Comparison of ENCODE assay signal across 1 cellular context in genomic region chr4:134622194-134622593, GRCh38.
TF ChIP-seq lines count a peak whose summit lies in the region.

No MANE protein-coding gene starts in this region.

TF ChIP-seq in GM12878, 131 proteins besides CTCF, POLR2A, EP300 and RAD21 (continued from another document):
- TF ChIP-seq TARDBP (IDR thresholded peaks at IDR 0.05; ENCODE audit: borderline replicate concordance) = no peak
- TF ChIP-seq IRF4 (IDR thresholded peaks at IDR 0.05; ENCODE audit: low read depth, low read length) = no peak
- TF ChIP-seq BCL11A (IDR thresholded peaks at IDR 0.05; ENCODE audit: low read depth, low read length) = no peak
- no peak for TF ChIP-seq ZSCAN29 (IDR thresholded peaks at IDR 0.05)
- TF ChIP-seq CBFB (IDR thresholded peaks at IDR 0.05; ENCODE audit: low read depth) = no peak
- no peak for TF ChIP-seq BRCA1 (IDR thresholded peaks at IDR 0.05; ENCODE audit: low read depth, low read length)
- no peak for TF ChIP-seq RFX5 (IDR thresholded peaks at IDR 0.05; ENCODE audit: low read depth, low read length)
- no peak for TF ChIP-seq NR2F1 (conservative IDR thresholded peaks at IDR 0.05)
- no peak for TF ChIP-seq CHD4 (IDR thresholded peaks at IDR 0.05)
- TF ChIP-seq RCOR1 (conservative IDR thresholded peaks at IDR 0.05; ENCODE audit: low read depth, low read length) = no peak
- no peak for TF ChIP-seq SPI1 (IDR thresholded peaks at IDR 0.05; ENCODE audit: borderline replicate concordance, insufficient read depth, low read depth, low read length)
- TF ChIP-seq KAT2A (conservative IDR thresholded peaks at IDR 0.05; ENCODE audit: control insufficient read depth, low read depth, low read length) = no peak
- no peak for TF ChIP-seq HDAC6 (IDR thresholded peaks at IDR 0.05; ENCODE audit: unreplicated experiment)
- no peak for TF ChIP-seq SREBF2 (IDR thresholded peaks at IDR 0.05; ENCODE audit: low read length)
- TF ChIP-seq MEF2A (IDR thresholded peaks at IDR 0.05; ENCODE audit: insufficient read depth, low read depth, low read length) = no peak
